20 cellular contexts compared by ENCODE assay signal in genomic region chrX:110531873-110532272, GRCh38.
A peak's percentile ranks its signal among the peaks of the same experiment; 100 is the strongest.
DNase-seq lines count a peak whose midpoint lies in the region; ATAC-seq, FAIRE-seq and TF ChIP-seq lines count a peak whose summit lies in the region.
"Had no signal": no experiment of that assay in that cellular context is flagged by ENCODE, and none has a peak within 500 bp of the region (broad histone marks: within the 10 kb centered on the region; RNA-seq: fewer than 3 reads in every experiment).

No MANE protein-coding gene starts in this region.

- FAIRE-seq in astrocyte (lab: Jason Lieb, UNC): peak; percentile 32
- FAIRE-seq: GM12878 had no signal

- H3K27ac ChIP-seq in right atrium auricular region (no peak overlapping the region), astrocyte (ENCODE audit: low read depth, low read length) (no peak overlapping the region)
- H3K27ac ChIP-seq: SK-N-MC had no signal

- no peaks in the 10 kb centered on the region for H3K27me3 ChIP-seq in right atrium auricular region
- H3K27me3 ChIP-seq in astrocyte (ENCODE audit: insufficient read depth, low read length): no peaks in the 10 kb centered on the region
- H3K27me3 ChIP-seq: BE2C had no signal

- H3K4me2 ChIP-seq in astrocyte (ENCODE audit: low read length): no peak overlapping the region
- H3K4me2 ChIP-seq: GM23338 had no signal

- no peak for TF ChIP-seq CTCF in right atrium auricular region (IDR thresholded peaks at IDR 0.05)
- no peak for TF ChIP-seq CTCF in astrocyte (IDR thresholded peaks at IDR 0.05; ENCODE audit: insufficient read depth, low read depth, low read length)

- no peaks in the 10 kb centered on the region for H3K79me2 ChIP-seq in astrocyte (ENCODE audit: insufficient read depth, low read length)

- no peaks in the 10 kb centered on the region for H3K36me3 ChIP-seq in right atrium auricular region
- no peaks in the 10 kb centered on the region for H3K36me3 ChIP-seq in astrocyte (ENCODE audit: insufficient read depth, low read length)
- H3K36me3 ChIP-seq: BE2C had no signal

- H3K9ac ChIP-seq in astrocyte (ENCODE audit: low read length): no peak overlapping the region

- H3K36me3 Mint-ChIP-seq in astrocyte (ENCODE audit: low read depth, unreplicated experiment): no peaks in the 10 kb centered on the region

- H3K4me1 Mint-ChIP-seq in astrocyte (ENCODE audit: low read depth, unreplicated experiment): no peaks in the 10 kb centered on the region
- H3K4me1 Mint-ChIP-seq: GM23338 had no signal

- ATAC-seq in Right ventricle myocardium superior (ENCODE audit: poor library complexity) (peak; percentile 68), left ventricle myocardium superior (peak; percentile 92), GM19035 (IDR thresholded peaks at IDR 0.05; ENCODE audit: unreplicated experiment) (no peak)
- ATAC-seq: GM12878, GM23338, Panc1 had no signal

- H3K4me1 ChIP-seq in right atrium auricular region (no peaks in the 10 kb centered on the region), astrocyte (ENCODE audit: insufficient read depth, low read length) (no peaks in the 10 kb centered on the region)
- H3K4me1 ChIP-seq: BE2C, Caco-2 had no signal

- H3K27me3 Mint-ChIP-seq in astrocyte (ENCODE audit: low read depth, unreplicated experiment): no peaks in the 10 kb centered on the region
- H3K27me3 Mint-ChIP-seq: CD4-positive, alpha-beta T cell had no signal

- no peaks in the 10 kb centered on the region for H4K20me1 ChIP-seq in astrocyte (ENCODE audit: insufficient read depth, low read length)

- intact Hi-C loops in Right ventricle myocardium superior (cut with DNase I) (no loop called here), left ventricle myocardium superior (cut with micrococcal nuclease) (no loop called here)

- no peak for DNase-seq in Right ventricle myocardium superior
- no peak for DNase-seq in right atrium auricular region (ENCODE audit: low spot score)
- peak; percentile 49 for DNase-seq in astrocyte (ENCODE audit: low read depth)
- no peak for DNase-seq in left ventricle myocardium superior
- peak; percentile 66 for DNase-seq in stromal cell of bone marrow (ENCODE audit: low read depth)
- DNase-seq in SHP77 treated with DMSO at 0.1 percent for 48 hours (lab: John Stamatoyannopoulos, UW): no peak
- no peak for DNase-seq in activated CD4-positive, alpha-beta T cell treated with anti-CD3 and anti-CD28 coated beads for 48 hours
- DNase-seq: BE2C; Caco-2; CD4-positive, alpha-beta T cell; GF-D8; Kasumi-1; MM.1S; NCI-H187; NCI-H526 had no signal

- no peak overlapping the region for H3K27ac Mint-ChIP-seq in astrocyte (ENCODE audit: unreplicated experiment)
- H3K27ac Mint-ChIP-seq: CD4-positive, alpha-beta T cell; GM23338 had no signal

- H3K4me3 ChIP-seq in right atrium auricular region (no peak overlapping the region), astrocyte (ENCODE audit: insufficient read depth, low read depth, low read length) (no peak overlapping the region)
- H3K4me3 ChIP-seq: GM12878, GM23338, SK-N-MC had no signal

- no peak overlapping the region for H3K4me3 Mint-ChIP-seq in astrocyte (ENCODE audit: unreplicated experiment)
- H3K4me3 Mint-ChIP-seq: CD4-positive, alpha-beta T cell; GM23338 had no signal

- H3K9me3 Mint-ChIP-seq in astrocyte (ENCODE audit: unreplicated experiment): no peaks in the 10 kb centered on the region
- H3K9me3 Mint-ChIP-seq: CD4-positive, alpha-beta T cell; GM23338 had no signal

- peaks cover 0 to 16% of the 10 kb centered on the region in 2 donors for H3K9me3 ChIP-seq in right atrium auricular region
- H3K9me3 ChIP-seq in astrocyte (ENCODE audit: insufficient read depth, low read depth, low read length): no peaks in the 10 kb centered on the region
- H3K9me3 ChIP-seq: BE2C, Caco-2 had no signal

- no peak overlapping the region for H2AFZ ChIP-seq in astrocyte (ENCODE audit: low read depth, low read length)
- H2AFZ ChIP-seq: GM23338 had no signal

Comparison
In these comparisons a context has a peak if more than half of its experiments do, and no peak if none do; other contexts are left out.
1. DNase-seq: peak in astrocyte (single experiment) and stromal cell of bone marrow (single experiment); none in Right ventricle myocardium superior (single experiment), right atrium auricular region (single experiment), left ventricle myocardium superior (single experiment), SHP77 treated with DMSO at 0.1 percent for 48 hours (single experiment) and activated CD4-positive, alpha-beta T cell treated with anti-CD3 and anti-CD28 coated beads for 48 hours (single experiment).